ENCODE assay signal across 22 cellular contexts in the genomic region with DNA sequence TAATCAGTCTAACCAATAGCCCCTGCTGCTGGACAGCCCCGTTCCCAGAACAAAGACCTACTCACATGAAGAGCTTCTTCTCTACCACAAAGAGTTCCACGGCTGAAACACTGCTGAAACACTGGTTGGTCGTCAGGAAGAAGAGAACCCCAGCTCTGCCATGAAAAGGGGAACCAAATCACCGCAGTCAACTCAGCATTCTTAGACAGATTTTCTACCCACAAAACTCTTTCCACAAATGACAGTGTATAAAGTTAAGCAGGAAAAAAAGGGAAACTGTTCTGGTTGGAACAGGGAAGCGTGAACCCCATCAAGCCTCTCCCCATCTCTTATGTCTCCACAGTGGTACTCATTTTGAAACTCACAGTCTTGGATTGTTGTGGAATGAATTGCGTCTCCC. TPM values are rescaled to one million over a fixed set of nuclear protein-coding genes. Genes with fewer than 3 reads are reported as not detected.
DNase-seq lines count a peak whose midpoint lies in the region; ATAC-seq and TF ChIP-seq lines count a peak whose summit lies in the region.
"Had no signal": no experiment of that assay in that cellular context is flagged by ENCODE, and none has a peak within 500 bp of the region (broad histone marks: within the 10 kb centered on the region; RNA-seq: fewer than 3 reads in every experiment).

No MANE protein-coding gene starts in this region.

- no peaks in the 10 kb centered on the region for H3K9me3 Mint-ChIP-seq in activated naive CD4-positive, alpha-beta T cell treated with anti-CD3 and anti-CD28 coated beads for 36 hours
- H3K9me3 Mint-ChIP-seq: activated CD4-positive, alpha-beta T cell treated with anti-CD3 and anti-CD28 coated beads, Interleukin-2, amount 10 ng/mL, durations not matched to agents 7 days and 5 days; GM23338; stimulated activated memory B cell treated with anti-CD40 and anti-IgM and Interleukin-4, amounts not matched to agents 10 μg/mL and 1 μg/mL and 100 μg/mL, for 72 hours had no signal

- H3K27ac ChIP-seq in heart right ventricle, result no peak overlapping the region
- H3K27ac ChIP-seq: epithelial cell of prostate, sigmoid colon, thoracic aorta had no signal

- no peaks in the 10 kb centered on the region for H3K27me3 ChIP-seq in heart right ventricle
- H3K27me3 ChIP-seq: sigmoid colon had no signal

- CTCF ChIA-PET in activated naive CD4-positive, alpha-beta T cell treated with anti-CD3 and anti-CD28 coated beads for 36 hours (lab: Charles Lee), result no interaction called here

- TF ChIP-seq CTCF in GM12865 (IDR thresholded peaks at IDR 0.05; ENCODE audit: insufficient read depth, low read depth, low read length, missing control alignments), result no peak
- no peak for TF ChIP-seq CTCF in heart right ventricle (IDR thresholded peaks at IDR 0.05)

- H3K4me3 Mint-ChIP-seq in activated naive CD4-positive, alpha-beta T cell treated with anti-CD3 and anti-CD28 coated beads for 36 hours, result no peak overlapping the region
- H3K4me3 Mint-ChIP-seq: activated CD4-positive, alpha-beta T cell treated with anti-CD3 and anti-CD28 coated beads, Interleukin-2, amount 10 ng/mL, durations not matched to agents 7 days and 5 days; GM23338; stimulated activated memory B cell treated with anti-CD40 and anti-IgM and Interleukin-4, amounts not matched to agents 10 μg/mL and 1 μg/mL and 100 μg/mL, for 72 hours had no signal

- 89 to 92% methylated on average over 6 of the region's 6 CpGs for WGBS in heart right ventricle, 2 donors

- H3K27ac Mint-ChIP-seq in activated naive CD4-positive, alpha-beta T cell treated with anti-CD3 and anti-CD28 coated beads for 36 hours, result no peak overlapping the region
- H3K27ac Mint-ChIP-seq: activated CD4-positive, alpha-beta T cell treated with anti-CD3 and anti-CD28 coated beads, Interleukin-2, amount 10 ng/mL, durations not matched to agents 7 days and 5 days; GM23338; stimulated activated memory B cell treated with anti-CD40 and anti-IgM and Interleukin-4, amounts not matched to agents 10 μg/mL and 1 μg/mL and 100 μg/mL, for 72 hours had no signal

- H3K4me3 ChIP-seq in GM12865 (ENCODE audit: low read depth, low read length), result no peak overlapping the region
- H3K4me3 ChIP-seq in heart right ventricle, result no peak overlapping the region
- H3K4me3 ChIP-seq: GM23338, sigmoid colon, thoracic aorta had no signal

- no peaks in the 10 kb centered on the region for H3K36me3 Mint-ChIP-seq in activated naive CD4-positive, alpha-beta T cell treated with anti-CD3 and anti-CD28 coated beads for 36 hours (ENCODE audit: low read depth)
- H3K36me3 Mint-ChIP-seq: stimulated activated memory B cell treated with anti-CD40 and anti-IgM and Interleukin-4, amounts not matched to agents 10 μg/mL and 1 μg/mL and 100 μg/mL, for 72 hours had no signal

- peak; percentile 6 for DNase-seq in GM12865 (ENCODE audit: low read depth)
- peak; percentile 8 to 74 for DNase-seq in NOMO-1 (lab: John Stamatoyannopoulos, UW; ENCODE audit: unreplicated experiment in 2 of 2)
- DNase-seq in heart right ventricle, result peak in 1 of 2 donors; percentile 6
- DNase-seq in pons (ENCODE audit: low spot score), result peak; percentile 82
- DNase-seq in activated T-cell treated with anti-CD3 and anti-CD28 coated beads for 4 hours, result no peak
- DNase-seq in dermis blood vessel endothelial cell, result no peak
- no peak for DNase-seq in activated naive CD4-positive, alpha-beta T cell treated with anti-CD3 and anti-CD28 coated beads for 36 hours
- DNase-seq: activated CD4-positive, alpha-beta T cell treated with anti-CD3 and anti-CD28 coated beads, Interleukin-2, amount 10 ng/mL, durations not matched to agents 7 days and 5 days; activated CD8-positive, alpha-beta memory T cell treated with anti-CD3 and anti-CD28 coated beads, Interleukin-2, amount 50 U/mL, for 48 hours; activated gamma-delta T cell; foreskin fibroblast; Karpas-422; NCI-H1417; NCI-H2107; NCI-H69; sigmoid colon; SW 1271 had no signal

- no peaks in the 10 kb centered on the region for H3K4me1 ChIP-seq in heart right ventricle
- H3K4me1 ChIP-seq: sigmoid colon had no signal

- peaks cover 0 to 14% (median 0%) of the 10 kb centered on the region in 9 donors for H3K36me3 ChIP-seq in heart right ventricle
- H3K36me3 ChIP-seq: sigmoid colon, thoracic aorta had no signal

- H3K4me1 Mint-ChIP-seq in activated naive CD4-positive, alpha-beta T cell treated with anti-CD3 and anti-CD28 coated beads for 36 hours (ENCODE audit: low read depth), result peaks cover 2% of the 10 kb centered on the region
- H3K4me1 Mint-ChIP-seq: activated CD4-positive, alpha-beta T cell treated with anti-CD3 and anti-CD28 coated beads, Interleukin-2, amount 10 ng/mL, durations not matched to agents 7 days and 5 days; GM23338; stimulated activated memory B cell treated with anti-CD40 and anti-IgM and Interleukin-4, amounts not matched to agents 10 μg/mL and 1 μg/mL and 100 μg/mL, for 72 hours had no signal

- peaks cover 2% of the 10 kb centered on the region for H3K27me3 Mint-ChIP-seq in activated naive CD4-positive, alpha-beta T cell treated with anti-CD3 and anti-CD28 coated beads for 36 hours (ENCODE audit: low read depth)

- intact Hi-C loops in heart right ventricle (cut with DNase I), result no loop called here
- intact Hi-C loops in activated naive CD4-positive, alpha-beta T cell treated with anti-CD3 and anti-CD28 coated beads for 36 hours (cut with micrococcal nuclease), result no loop called here

- no peaks in the 10 kb centered on the region for H3K9me3 ChIP-seq in heart right ventricle
- H3K9me3 ChIP-seq: sigmoid colon, thoracic aorta had no signal

- ATAC-seq in heart right ventricle, result peak in 6 of 8 donors; percentile 46 to 68 (median 58)
- ATAC-seq: GM23338; Panc1; stimulated activated memory B cell treated with anti-CD40 and anti-IgM and Interleukin-4, amounts not matched to agents 10 μg/mL and 1 μg/mL and 100 μg/mL, for 72 hours had no signal

RNA-seq across cellular contexts. Expression of a gene that starts 57.3 kb away (rescaled TPM):
- total RNA-seq in heart right ventricle, result 10 to 100 TPM in 1 of 10 donors, 1 to 10 TPM in 6, under 1 TPM in 3; 0.57 to 10.5 (median 4.1) TPM
- polyA plus RNA-seq in heart right ventricle, result under 1 TPM; 0.22 to 0.33 TPM
- 45.0 and 96.0 TPM in 2 replicates for total RNA-seq in dermis blood vessel endothelial cell
- total RNA-seq in activated naive CD4-positive, alpha-beta T cell treated with anti-CD3 and anti-CD28 coated beads for 36 hours, result under 1 TPM; 0.35 to 0.55 TPM

Comparison
In these comparisons a context has a peak if more than half of its experiments do, and no peak if none do; other contexts are left out.
1. DNase-seq: peak in GM12865 (single experiment), NOMO-1 (2 of 2) and pons (single experiment); none in activated T-cell treated with anti-CD3 and anti-CD28 coated beads for 4 hours (single experiment), dermis blood vessel endothelial cell (single experiment) and activated naive CD4-positive, alpha-beta T cell treated with anti-CD3 and anti-CD28 coated beads for 36 hours (single experiment).